In the genomic region with DNA sequence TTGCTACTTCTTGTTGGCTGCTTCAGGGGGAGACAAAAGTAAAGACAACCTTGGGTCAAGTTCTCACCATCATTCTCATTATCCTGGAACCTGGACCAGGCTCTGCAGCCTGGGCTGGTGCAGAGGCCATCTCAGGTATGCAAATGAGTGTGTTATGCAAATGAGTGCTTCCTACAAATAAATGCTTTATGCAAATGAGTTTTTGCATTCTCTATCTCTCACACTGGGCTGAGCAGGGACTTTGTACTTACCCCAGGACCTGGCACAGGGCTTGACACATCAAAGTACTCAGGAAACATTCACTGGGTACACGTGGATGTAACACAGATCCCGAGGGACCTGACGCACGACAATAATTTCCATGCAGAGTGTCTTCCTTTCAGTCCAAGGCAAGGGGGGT, we compare ENCODE assay signal across 16 cellular contexts.
"Had no signal": no experiment of that assay in that cellular context is flagged by ENCODE, and none has a peak within 500 bp of the region (broad histone marks: within the 10 kb centered on the region; RNA-seq: fewer than 3 reads in every experiment).

No MANE protein-coding gene starts in this region.

- H3K27ac Mint-ChIP-seq: activated naive CD8-positive, alpha-beta T cell treated with anti-CD3 and anti-CD28 coated beads for 36 hours; nephron progenitor cell had no signal

- H3K36me3 ChIP-seq: right lobe of liver, transverse colon had no signal

- H3K27me3 ChIP-seq: right lobe of liver had no signal

- H3K27ac ChIP-seq: foreskin keratinocyte, right lobe of liver had no signal

- H3K27me3 Mint-ChIP-seq: activated naive CD8-positive, alpha-beta T cell treated with anti-CD3 and anti-CD28 coated beads for 36 hours had no signal

- H3K9me3 ChIP-seq: right lobe of liver, transverse colon had no signal

- DNase-seq: activated CD4-positive, alpha-beta T cell treated with anti-CD3 and anti-CD28 coated beads, Interleukin-2, amount 50 U/mL, for 1 hour; activated CD8-positive, alpha-beta memory T cell treated with anti-CD3 and anti-CD28 coated beads for 24 hours; activated gamma-delta T cell treated with Interleukin-2 at 50 U/mL for 16 hours; activated naive CD8-positive, alpha-beta T cell treated with anti-CD3 and anti-CD28 coated beads for 36 hours; amygdala; cortex of kidney; effector CD8-positive, alpha-beta T cell; foreskin keratinocyte; glutamatergic neuron; kidney glomerular epithelial cell; left ventricle myocardium superior; mesenchymal stem cell; nephron progenitor cell; right lobe of liver; stimulated activated naive CD8-positive, alpha-beta T cell treated with anti-CD3 and anti-CD28 coated beads, Interleukin-15, Interleukin-2, amounts not matched to agents 100 U/mL and 50 U/mL, for 24 hours; transverse colon had no signal

- ATAC-seq: foreskin keratinocyte; right lobe of liver; stimulated activated naive CD8-positive, alpha-beta T cell treated with anti-CD3 and anti-CD28 coated beads, Interleukin-15, Interleukin-2, amounts not matched to agents 100 U/mL and 50 U/mL, for 24 hours had no signal

- H3K4me3 Mint-ChIP-seq: activated naive CD8-positive, alpha-beta T cell treated with anti-CD3 and anti-CD28 coated beads for 36 hours; nephron progenitor cell had no signal

- H3K36me3 Mint-ChIP-seq: activated naive CD8-positive, alpha-beta T cell treated with anti-CD3 and anti-CD28 coated beads for 36 hours had no signal

- H3K9me3 Mint-ChIP-seq: activated naive CD8-positive, alpha-beta T cell treated with anti-CD3 and anti-CD28 coated beads for 36 hours; nephron progenitor cell had no signal

- H3K4me1 ChIP-seq: foreskin keratinocyte, right lobe of liver had no signal

- H3K4me3 ChIP-seq: right lobe of liver, transverse colon had no signal
